In genomic region chr19:37370386-37370879, GRCh38 we compare ENCODE assay signal across 8 cellular contexts. TPM values are rescaled to one million over a fixed set of nuclear protein-coding genes. Genes with fewer than 3 reads are reported as not detected.
DNase-seq lines count a peak whose midpoint lies in the region; ATAC-seq and TF ChIP-seq lines count a peak whose summit lies in the region.
"Not testable (repeated sequence)": the region's sequence is repeated elsewhere in the genome, so short reads cannot be mapped to it uniquely, and the experiment has no call there.

No MANE protein-coding gene starts in this region.

- H3K27me3 Mint-ChIP-seq in activated T-helper 1 cell treated with anti-CD3 and anti-CD28 coated beads, Interleukin-12 subunit alpha, Interleukin-12 subunit beta, Interleukin-2, Interleukin-4 antibody, amounts not matched to agents 30 ng/mL and 10 ng/mL and 1 ng/mL, durations not matched to agents 14 hours and 24 hours and 36 hours (ENCODE audit: insufficient read depth), result not testable (repeated sequence)

- H3K9me3 Mint-ChIP-seq in activated T-helper 1 cell treated with anti-CD3 and anti-CD28 coated beads, Interleukin-12 subunit alpha, Interleukin-12 subunit beta, Interleukin-2, Interleukin-4 antibody, amounts not matched to agents 30 ng/mL and 10 ng/mL and 1 ng/mL, durations not matched to agents 14 hours and 24 hours and 36 hours, result peaks cover 31% of the 10 kb centered on the region

- peaks cover 33% of the 10 kb centered on the region for H3K9me3 ChIP-seq in BLaER1
- H3K9me3 ChIP-seq in lower lobe of right lung, result peaks cover 30% of the 10 kb centered on the region

- peak; percentile 5 for DNase-seq in NCI-H226
- not testable (repeated sequence) for DNase-seq in activated T-helper 1 cell treated with anti-CD3 and anti-CD28 coated beads, Interleukin-12 subunit alpha, Interleukin-12 subunit beta, Interleukin-2, Interleukin-4 antibody, amounts not matched to agents 30 ng/mL and 10 ng/mL and 1 ng/mL, durations not matched to agents 14 hours and 24 hours and 36 hours (ENCODE audit: low spot score); epithelial cell of esophagus (ENCODE audit: low read depth); lower lobe of right lung

- not testable (repeated sequence) for H4K20me1 ChIP-seq in BLaER1

- H3K36me3 ChIP-seq in BLaER1, result peaks cover 31% of the 10 kb centered on the region
- H3K36me3 ChIP-seq in lower lobe of right lung, result peaks cover 16% of the 10 kb centered on the region

- peak overlapping the region; percentile 88 for H3K4me2 ChIP-seq in BLaER1

- not testable (repeated sequence) for H3K27me3 ChIP-seq in BLaER1; lower lobe of right lung (ENCODE audit: low read depth)

- not testable (repeated sequence) for H3K36me3 Mint-ChIP-seq in activated T-helper 1 cell treated with anti-CD3 and anti-CD28 coated beads, Interleukin-12 subunit alpha, Interleukin-12 subunit beta, Interleukin-2, Interleukin-4 antibody, amounts not matched to agents 30 ng/mL and 10 ng/mL and 1 ng/mL, durations not matched to agents 14 hours and 24 hours and 36 hours (ENCODE audit: low read depth)

- H3K4me3 Mint-ChIP-seq in activated T-helper 1 cell treated with anti-CD3 and anti-CD28 coated beads, Interleukin-12 subunit alpha, Interleukin-12 subunit beta, Interleukin-2, Interleukin-4 antibody, amounts not matched to agents 30 ng/mL and 10 ng/mL and 1 ng/mL, durations not matched to agents 14 hours and 24 hours and 36 hours, result peak overlapping the region; percentile 99

- H3K4me3 ChIP-seq in BLaER1 (peak overlapping the region; percentile 79), epithelial cell of esophagus (ENCODE audit: low read length) (peak overlapping the region; percentile 59), lower lobe of right lung (peak overlapping the region; percentile 60), skin epidermis (peak overlapping the region; percentile 42 to 76 (median 57))

- H3K27ac Mint-ChIP-seq in activated T-helper 1 cell treated with anti-CD3 and anti-CD28 coated beads, Interleukin-12 subunit alpha, Interleukin-12 subunit beta, Interleukin-2, Interleukin-4 antibody, amounts not matched to agents 30 ng/mL and 10 ng/mL and 1 ng/mL, durations not matched to agents 14 hours and 24 hours and 36 hours, result peak overlapping the region; percentile 87

- ATAC-seq in GM19438 (IDR thresholded peaks at IDR 0.05; ENCODE audit: low read depth, unreplicated experiment) (peak; percentile 24), HG03025 (IDR thresholded peaks at IDR 0.05; ENCODE audit: low FRiP score, unreplicated experiment) (peak; percentile 11), lower lobe of right lung (peak; percentile 38 to 46)

- peaks cover 13% of the 10 kb centered on the region for H3K4me1 Mint-ChIP-seq in activated T-helper 1 cell treated with anti-CD3 and anti-CD28 coated beads, Interleukin-12 subunit alpha, Interleukin-12 subunit beta, Interleukin-2, Interleukin-4 antibody, amounts not matched to agents 30 ng/mL and 10 ng/mL and 1 ng/mL, durations not matched to agents 14 hours and 24 hours and 36 hours (ENCODE audit: low read depth)

- H3K27ac ChIP-seq in BLaER1 (peak overlapping the region; percentile 76), lower lobe of right lung (peak overlapping the region; percentile 83), skin epidermis (peak overlapping the region in 20 of 21 experiments; percentile 54 to 89 (median 81))

- not testable (repeated sequence) for TF ChIP-seq CTCF in epithelial cell of esophagus (IDR thresholded peaks at IDR 0.05; ENCODE audit: insufficient read depth, low read depth, low read length, missing control alignments); lower lobe of right lung (IDR thresholded peaks at IDR 0.05)

- H3K4me1 ChIP-seq in BLaER1, result peaks cover 16% of the 10 kb centered on the region
- peaks cover 17% of the 10 kb centered on the region for H3K4me1 ChIP-seq in lower lobe of right lung

- H3K9ac ChIP-seq in BLaER1, result peak overlapping the region; percentile 88

- intact Hi-C loops in activated T-helper 1 cell treated with anti-CD3 and anti-CD28 coated beads, Interleukin-12 subunit alpha, Interleukin-12 subunit beta, Interleukin-2, Interleukin-4 antibody, amounts not matched to agents 30 ng/mL and 10 ng/mL and 1 ng/mL, durations not matched to agents 14 hours and 24 hours and 36 hours (cut with micrococcal nuclease), result loop anchor here (1.0 to 5.0 kb wide), 9 partner anchors 38 to 1156 kb away; partner anchors contain the start of genes CATSPERG, ZFP14, ZNF146 and ZNF383
- intact Hi-C loops in lower lobe of right lung (cut with DNase I), result not testable (repeated sequence)

RNA-seq across cellular contexts. Expression of gene ZNF527, which starts 0.5 kb away (rescaled TPM):
- 3.9 and 4.5 TPM in 2 replicates for total RNA-seq in activated T-helper 1 cell treated with anti-CD3 and anti-CD28 coated beads, Interleukin-12 subunit alpha, Interleukin-12 subunit beta, Interleukin-2, Interleukin-4 antibody, amounts not matched to agents 30 ng/mL and 10 ng/mL and 1 ng/mL, durations not matched to agents 14 hours and 24 hours and 36 hours
- 4.9 TPM for total RNA-seq in lower lobe of right lung
